ENCODE assay signal across 23 cellular contexts in genomic region chr2:207561386-207562080, GRCh38. TPM values are rescaled to one million over a fixed set of nuclear protein-coding genes. Genes with fewer than 3 reads are reported as not detected.
DNase-seq lines count a peak whose midpoint lies in the region; ATAC-seq, FAIRE-seq and TF ChIP-seq lines count a peak whose summit lies in the region.
"Had no signal": no experiment of that assay in that cellular context is flagged by ENCODE, and none has a peak within 500 bp of the region (broad histone marks: within the 10 kb centered on the region; RNA-seq: fewer than 3 reads in every experiment).

No MANE protein-coding gene starts in this region.

- intact Hi-C loops in CD14-positive monocyte (cut with micrococcal nuclease) (no loop called here), PC-3 (cut with micrococcal nuclease) (no loop called here)

- H3K27me3 Mint-ChIP-seq in CD14-positive monocyte (ENCODE audit: low read depth in 3 of 3) = peaks cover 0 to 2% (median 0%) of the 10 kb centered on the region in 3 donors
- H3K27me3 Mint-ChIP-seq: activated CD4-positive, alpha-beta memory T cell treated with anti-CD3 and anti-CD28 coated beads, Interleukin-2, amount 10 ng/mL, durations not matched to agents 7 days and 5 days; activated T-cell treated with anti-CD3 and anti-CD28 coated beads, Interleukin-2, amount 50 U/mL, for 24 hours; effector memory CD8-positive, alpha-beta T cell; memory B cell; naive thymus-derived CD8-positive, alpha-beta T cell; stimulated activated naive CD8-positive, alpha-beta T cell treated with anti-CD3 and anti-CD28 coated beads, Interleukin-15, amount 100 ng/mL, for 72 hours had no signal

- no peaks in the 10 kb centered on the region for H3K9me3 Mint-ChIP-seq in CD14-positive monocyte
- H3K9me3 Mint-ChIP-seq: activated CD4-positive, alpha-beta memory T cell treated with anti-CD3 and anti-CD28 coated beads, Interleukin-2, amount 10 ng/mL, durations not matched to agents 7 days and 5 days; activated T-cell treated with anti-CD3 and anti-CD28 coated beads, Interleukin-2, amount 50 U/mL, for 24 hours; effector memory CD8-positive, alpha-beta T cell; memory B cell; naive thymus-derived CD8-positive, alpha-beta T cell; stimulated activated naive CD8-positive, alpha-beta T cell treated with anti-CD3 and anti-CD28 coated beads, Interleukin-15, amount 100 ng/mL, for 72 hours; T-helper 1 cell treated with Interleukin-12 subunit alpha and Interleukin-12 subunit beta and Interleukin-4 antibody, amounts not matched to agents 30 μg/mL and 1 μg/mL, for 36 hours had no signal

- H3K27ac ChIP-seq in PC-3 (ENCODE audit: low read length) = no peak overlapping the region
- H3K27ac ChIP-seq: upper lobe of right lung, WERI-Rb-1 had no signal

- H4K20me1 ChIP-seq in PC-3 (ENCODE audit: low read length) = no peaks in the 10 kb centered on the region; the same call in 1 of the 2 replicates

- peaks cover 62 to 79% of the 10 kb centered on the region in 2 donors for H3K36me3 Mint-ChIP-seq in CD14-positive monocyte

- no peak overlapping the region for H3K4me3 Mint-ChIP-seq in CD14-positive monocyte
- H3K4me3 Mint-ChIP-seq: activated CD4-positive, alpha-beta memory T cell treated with anti-CD3 and anti-CD28 coated beads, Interleukin-2, amount 10 ng/mL, durations not matched to agents 7 days and 5 days; activated T-cell treated with anti-CD3 and anti-CD28 coated beads, Interleukin-2, amount 50 U/mL, for 24 hours; effector memory CD8-positive, alpha-beta T cell; memory B cell; naive thymus-derived CD8-positive, alpha-beta T cell; stimulated activated naive CD8-positive, alpha-beta T cell treated with anti-CD3 and anti-CD28 coated beads, Interleukin-15, amount 100 ng/mL, for 72 hours; T-helper 1 cell treated with Interleukin-12 subunit alpha and Interleukin-12 subunit beta and Interleukin-4 antibody, amounts not matched to agents 30 μg/mL and 1 μg/mL, for 36 hours had no signal

- H2AFZ ChIP-seq in PC-3 (ENCODE audit: low read length) = no peak overlapping the region

- H3K4me1 Mint-ChIP-seq in CD14-positive monocyte = peaks cover 23% of the 10 kb centered on the region

- POLR2A ChIA-PET in PC-3 (lab: Charles Lee; ENCODE audit: unreplicated experiment) = interaction anchor here (0.6 kb wide), 1 partner anchor 74 kb away, joined by 3 read pairs; no protein-coding TSS in a partner anchor

- peak; percentile 5 for FAIRE-seq in GM12892 (lab: Jason Lieb, UNC)
- FAIRE-seq: islet of Langerhans had no signal

- CTCF ChIA-PET in PC-3 (lab: Charles Lee) = no interaction called here

- TF ChIP-seq CTCF in CD14-positive monocyte (IDR thresholded peaks at IDR 0.05) (no peak), astrocyte of the spinal cord (IDR thresholded peaks at IDR 0.05; ENCODE audit: low read depth, low read length) (no peak), PC-3 (conservative IDR thresholded peaks at IDR 0.05; ENCODE audit: low read depth, low read length) (no peak)

- no peak overlapping the region for H3K9ac ChIP-seq in PC-3 (ENCODE audit: low read length)

- in situ Hi-C loops in astrocyte of the spinal cord (cut with HindIII; ENCODE audit: low sequenced_read_pairs) = no loop called here

- no peak overlapping the region for H3K4me3 ChIP-seq in astrocyte of the spinal cord (ENCODE audit: low read depth, low read length)
- H3K4me3 ChIP-seq in PC-3 (ENCODE audit: low read length) = no peak overlapping the region
- H3K4me3 ChIP-seq: HAP-1, upper lobe of right lung had no signal

- DNase-seq in CD14-positive monocyte (ENCODE audit: low spot score) (no peak), GM12892 (ENCODE audit: insufficient read length) (no peak), astrocyte of the spinal cord (ENCODE audit: low read depth, low spot score) (peak; percentile 22), lung microvascular endothelial cell (ENCODE audit: low read depth in 2 of 2) (peak; percentile 56 to 70), PC-3 (no peak), SW 1271 (lab: John Stamatoyannopoulos, UW) (no peak)
- DNase-seq in stimulated activated naive CD8-positive, alpha-beta T cell treated with anti-CD3 and anti-CD28 coated beads, Interleukin-15, Interleukin-2, amounts not matched to agents 100 U/mL and 50 U/mL, for 24 hours = no peak
- DNase-seq: activated CD4-positive, alpha-beta memory T cell treated with anti-CD3 and anti-CD28 coated beads, Interleukin-2, amount 10 ng/mL, durations not matched to agents 7 days and 5 days; activated T-cell treated with anti-CD3 and anti-CD28 coated beads, Interleukin-2, amount 50 U/mL, for 24 hours; DMS79 treated with DMSO at 0.1 percent for 48 hours; effector memory CD8-positive, alpha-beta T cell; KG1; naive thymus-derived CD8-positive, alpha-beta T cell; NCI-H1092 treated with DMSO at 0.1 percent for 48 hours; NCI-H510A treated with DMSO at 0.1 percent for 48 hours; stimulated activated naive CD8-positive, alpha-beta T cell treated with anti-CD3 and anti-CD28 coated beads, Interleukin-15, amount 100 ng/mL, for 72 hours; upper lobe of right lung; WERI-Rb-1 had no signal

- H3K27me3 ChIP-seq in PC-3 (ENCODE audit: low read length) = no peaks in the 10 kb centered on the region
- H3K27me3 ChIP-seq: upper lobe of right lung had no signal

- peaks cover 28% of the 10 kb centered on the region for H3K36me3 ChIP-seq in PC-3 (ENCODE audit: low read depth, low read length)

- H3K4me2 ChIP-seq in PC-3 (ENCODE audit: low read length) = no peak overlapping the region

- no TSS peak for BruUV-seq in PC-3 (replicated peaks; lab: Mats Ljungman, UMichigan)

- no peaks in the 10 kb centered on the region for H3K79me2 ChIP-seq in PC-3 (ENCODE audit: low read length)

- H3K27ac Mint-ChIP-seq in CD14-positive monocyte = peak overlapping the region in 4 of 7 donors; percentile 40 to 72 (median 56)
- H3K27ac Mint-ChIP-seq: activated CD4-positive, alpha-beta memory T cell treated with anti-CD3 and anti-CD28 coated beads, Interleukin-2, amount 10 ng/mL, durations not matched to agents 7 days and 5 days; activated T-cell treated with anti-CD3 and anti-CD28 coated beads, Interleukin-2, amount 50 U/mL, for 24 hours; memory B cell; stimulated activated naive CD8-positive, alpha-beta T cell treated with anti-CD3 and anti-CD28 coated beads, Interleukin-15, amount 100 ng/mL, for 72 hours; T-helper 1 cell treated with Interleukin-12 subunit alpha and Interleukin-12 subunit beta and Interleukin-4 antibody, amounts not matched to agents 30 μg/mL and 1 μg/mL, for 36 hours had no signal

- H3K9me3 ChIP-seq in PC-3 (ENCODE audit: low read length) = no peaks in the 10 kb centered on the region
- H3K9me3 ChIP-seq: HAP-1, upper lobe of right lung had no signal

- no peak for TF ChIP-seq POLR2A in GM12892 (IDR thresholded peaks at IDR 0.05; ENCODE audit: low read depth, low read length)

- ATAC-seq in PC-3 (no peak), esophagus mucosa (no peak)
- no peak for ATAC-seq in stimulated activated naive CD8-positive, alpha-beta T cell treated with anti-CD3 and anti-CD28 coated beads, Interleukin-15, Interleukin-2, amounts not matched to agents 100 U/mL and 50 U/mL, for 24 hours
- ATAC-seq: effector memory CD8-positive, alpha-beta T cell; naive thymus-derived CD8-positive, alpha-beta T cell; stimulated activated naive CD8-positive, alpha-beta T cell treated with anti-CD3 and anti-CD28 coated beads, Interleukin-15, amount 100 ng/mL, for 72 hours; upper lobe of right lung had no signal

- no peaks in the 10 kb centered on the region for H3K9me2 ChIP-seq in PC-3 (replicated peaks; ENCODE audit: low read length)

- no peaks in the 10 kb centered on the region for H3F3A ChIP-seq in PC-3 (ENCODE audit: low read length, unreplicated experiment)

- peaks cover 11% of the 10 kb centered on the region for H3K4me1 ChIP-seq in PC-3 (ENCODE audit: insufficient read depth, low read length)
- H3K4me1 ChIP-seq: HAP-1 had no signal

RNA-seq across cellular contexts. Expression of gene CREB1, which starts 31.8 kb away (rescaled TPM):
- polyA plus RNA-seq in CD14-positive monocyte = 10 to 100 TPM; 55.2 to 60.5 TPM
- polyA plus RNA-seq in GM12892 (2012; ENCODE audit: missing spikeins) = 48.2 TPM
- total RNA-seq in lung microvascular endothelial cell (21.1 and 38.3 TPM in 2 replicates), PC-3 (2014; rRNA removed) (34.8 and 43.5 TPM in 2 replicates), esophagus mucosa (35.5 TPM)

Comparison
In these comparisons a context has a peak if more than half of its experiments do, and no peak if none do; other contexts are left out.
1. DNase-seq: peak in astrocyte of the spinal cord (single experiment) and lung microvascular endothelial cell (2 of 2); none in CD14-positive monocyte (single experiment), GM12892 (single experiment), PC-3 (single experiment), SW 1271 (0 of 2) and stimulated activated naive CD8-positive, alpha-beta T cell treated with anti-CD3 and anti-CD28 coated beads, Interleukin-15, Interleukin-2, amounts not matched to agents 100 U/mL and 50 U/mL, for 24 hours (single experiment).